In the genomic region with DNA sequence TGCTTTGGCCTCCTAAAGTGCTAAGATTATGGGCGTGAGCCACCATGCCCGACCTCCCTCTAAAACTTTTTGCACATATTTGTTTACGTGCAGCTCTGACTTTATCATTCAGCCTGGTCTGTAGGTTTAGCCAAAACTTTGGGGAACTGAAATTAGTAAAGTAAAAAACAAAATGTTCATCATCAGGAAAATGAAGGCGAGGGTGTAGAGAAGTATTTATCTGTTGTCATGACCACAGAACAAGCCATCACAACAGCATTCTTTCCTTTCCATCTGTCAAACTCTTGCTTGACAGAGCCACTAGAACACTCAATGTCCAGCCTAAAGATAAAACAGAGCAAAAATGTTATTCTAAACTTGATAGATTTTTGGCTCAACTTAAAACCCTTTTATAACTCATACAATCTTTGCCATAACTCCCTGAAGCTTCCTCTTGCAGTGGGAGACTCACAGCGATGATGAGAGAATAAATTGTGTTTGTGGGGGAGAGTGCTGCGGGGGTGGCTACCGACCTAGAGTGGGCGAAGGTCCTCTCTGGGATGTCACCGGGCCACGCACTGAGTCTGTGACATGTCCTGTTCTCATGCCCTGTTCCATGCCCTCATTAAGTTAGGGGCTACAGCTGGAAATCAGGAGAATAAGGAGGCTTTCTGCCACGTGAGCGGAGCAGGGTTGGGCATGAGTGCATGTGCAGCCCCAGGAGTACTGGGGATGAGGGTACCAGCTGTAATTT, we compare ENCODE assay signal across 21 cellular contexts. TPM values are rescaled to one million over a fixed set of nuclear protein-coding genes. Genes with fewer than 3 reads are reported as not detected.
A peak's percentile ranks its signal among the peaks of the same experiment; 100 is the strongest.
DNase-seq lines count a peak whose midpoint lies in the region; ATAC-seq, FAIRE-seq and TF ChIP-seq lines count a peak whose summit lies in the region.
"Had no signal": no experiment of that assay in that cellular context is flagged by ENCODE, and none has a peak within 500 bp of the region (broad histone marks: within the 10 kb centered on the region; RNA-seq: fewer than 3 reads in every experiment).

No MANE protein-coding gene starts in this region.

- no peak overlapping the region for H3K27ac ChIP-seq in kidney (ENCODE audit: low read depth in 2 of 2, low read length in 2 of 2)
- no peak overlapping the region for H3K27ac ChIP-seq in CD8-positive, alpha-beta memory T cell (ENCODE audit: low read depth, low read length)
- H3K27ac ChIP-seq: KMS-11, PC-9, suprapubic skin had no signal

- no peak overlapping the region for H3K4me3 ChIP-seq in kidney (ENCODE audit: low read length in 2 of 2)
- no peak overlapping the region for H3K4me3 ChIP-seq in CD8-positive, alpha-beta memory T cell (ENCODE audit: low read length)
- H3K4me3 ChIP-seq: PC-9, suprapubic skin had no signal

- H3K27ac Mint-ChIP-seq in IgD-negative memory B cell = peak overlapping the region; percentile 55 to 94 (median 78)
- H3K27ac Mint-ChIP-seq in stimulated activated naive B cell treated with anti-CD40 and anti-IgM and Interleukin-4, amounts not matched to agents 10 μg/mL and 1 μg/mL and 100 μg/mL, for 72 hours = peak overlapping the region; percentile 89
- no peak overlapping the region for H3K27ac Mint-ChIP-seq in CD8-positive, alpha-beta memory T cell
- H3K27ac Mint-ChIP-seq: effector memory CD8-positive, alpha-beta T cell had no signal

- no peak for FAIRE-seq in kidney (lab: Jason Lieb, UNC)

- no peaks in the 10 kb centered on the region for H3K36me3 ChIP-seq in kidney (ENCODE audit: control insufficient read depth in 1 of 2, insufficient read depth in 2 of 2, low read length in 2 of 2)
- H3K36me3 ChIP-seq in CD8-positive, alpha-beta memory T cell (ENCODE audit: insufficient read depth, low read length) = no peaks in the 10 kb centered on the region
- H3K36me3 ChIP-seq: suprapubic skin had no signal

- peaks cover 17 to 18% (median 18%) of the 10 kb centered on the region in 3 donors for H3K4me1 Mint-ChIP-seq in IgD-negative memory B cell
- peaks cover 15 to 26% of the 10 kb centered on the region in 2 donors for H3K4me1 Mint-ChIP-seq in stimulated activated naive B cell treated with anti-CD40 and anti-IgM and Interleukin-4, amounts not matched to agents 10 μg/mL and 1 μg/mL and 100 μg/mL, for 72 hours
- H3K4me1 Mint-ChIP-seq in CD8-positive, alpha-beta memory T cell = peaks cover 0 to 4% (median 0%) of the 10 kb centered on the region in 3 donors

- peak; percentile 52 for DNase-seq in kidney
- no peak for DNase-seq in stimulated activated naive B cell treated with anti-CD40 and anti-IgM and Interleukin-4, amounts not matched to agents 10 μg/mL and 1 μg/mL and 100 μg/mL, for 72 hours
- no peak for DNase-seq in GOT3 (lab: John Stamatoyannopoulos, UW)
- DNase-seq in CD8-positive, alpha-beta memory T cell = no peak
- no peak for DNase-seq in D341Med (ENCODE audit: low spot score)
- DNase-seq: activated CD8-positive, alpha-beta memory T cell treated with anti-CD3 and anti-CD28 coated beads, Interleukin-2, amount 50 U/mL, for 4 hours; activated gamma-delta T cell treated with Interleukin-2 at 50 U/mL for 16 hours; anterior cingulate cortex; effector memory CD8-positive, alpha-beta T cell; GF-D8; hippocampal formation; NCI-H1092; NCI-H774; PC-9; stimulated activated CD4-positive, alpha-beta T cell treated with anti-CD3 and anti-CD28 coated beads, Interleukin-2, amount 100 ng/mL, for 48 hours; T-helper 9 cell had no signal

- no peaks in the 10 kb centered on the region for H3K9me3 ChIP-seq in kidney (ENCODE audit: control insufficient read depth in 1 of 2, low read length in 2 of 2)
- no peaks in the 10 kb centered on the region for H3K9me3 ChIP-seq in CD8-positive, alpha-beta memory T cell (ENCODE audit: low read length)
- H3K9me3 ChIP-seq: suprapubic skin had no signal

- no peaks in the 10 kb centered on the region for H3K9me3 Mint-ChIP-seq in IgD-negative memory B cell
- H3K9me3 Mint-ChIP-seq in stimulated activated naive B cell treated with anti-CD40 and anti-IgM and Interleukin-4, amounts not matched to agents 10 μg/mL and 1 μg/mL and 100 μg/mL, for 72 hours = no peaks in the 10 kb centered on the region
- H3K9me3 Mint-ChIP-seq in CD8-positive, alpha-beta memory T cell = peaks cover 0 to 3% (median 0%) of the 10 kb centered on the region in 5 donors
- H3K9me3 Mint-ChIP-seq: effector memory CD8-positive, alpha-beta T cell had no signal

- TF ChIP-seq CTCF in kidney (IDR thresholded peaks at IDR 0.05; ENCODE audit: borderline replicate concordance, extremely low read depth, insufficient read depth) = no peak

- POLR2A ChIA-PET in CD8-positive, alpha-beta memory T cell (lab: Charles Lee) = no interaction called here

- H3K4me3 Mint-ChIP-seq in IgD-negative memory B cell = peak overlapping the region; percentile 10 to 88 (median 47)
- H3K4me3 Mint-ChIP-seq in stimulated activated naive B cell treated with anti-CD40 and anti-IgM and Interleukin-4, amounts not matched to agents 10 μg/mL and 1 μg/mL and 100 μg/mL, for 72 hours = peak overlapping the region in 1 of 2 donors; percentile 36
- no peak overlapping the region for H3K4me3 Mint-ChIP-seq in CD8-positive, alpha-beta memory T cell
- H3K4me3 Mint-ChIP-seq: effector memory CD8-positive, alpha-beta T cell had no signal

- H3K27me3 Mint-ChIP-seq in IgD-negative memory B cell = peaks cover 3% of the 10 kb centered on the region
- peaks cover 16 to 27% of the 10 kb centered on the region in 2 donors for H3K27me3 Mint-ChIP-seq in stimulated activated naive B cell treated with anti-CD40 and anti-IgM and Interleukin-4, amounts not matched to agents 10 μg/mL and 1 μg/mL and 100 μg/mL, for 72 hours
- peaks cover 12 to 37% of the 10 kb centered on the region in 2 donors for H3K27me3 Mint-ChIP-seq in CD8-positive, alpha-beta memory T cell

- peaks cover 3% of the 10 kb centered on the region for H3K36me3 Mint-ChIP-seq in IgD-negative memory B cell
- no peaks in the 10 kb centered on the region for H3K36me3 Mint-ChIP-seq in stimulated activated naive B cell treated with anti-CD40 and anti-IgM and Interleukin-4, amounts not matched to agents 10 μg/mL and 1 μg/mL and 100 μg/mL, for 72 hours
- H3K36me3 Mint-ChIP-seq in CD8-positive, alpha-beta memory T cell = no peaks in the 10 kb centered on the region

- peak; percentile 61 for ATAC-seq in GM18868 (IDR thresholded peaks at IDR 0.05; ENCODE audit: unreplicated experiment)
- ATAC-seq in stimulated activated naive B cell treated with anti-CD40 and anti-IgM and Interleukin-4, amounts not matched to agents 10 μg/mL and 1 μg/mL and 100 μg/mL, for 72 hours (replicated peaks) = peak; percentile 80 to 93
- ATAC-seq in GM19397 (IDR thresholded peaks at IDR 0.05; ENCODE audit: unreplicated experiment) = no peak
- ATAC-seq: effector memory CD8-positive, alpha-beta T cell had no signal

- CTCF ChIA-PET in CD8-positive, alpha-beta memory T cell (lab: Charles Lee) = no interaction called here

- intact Hi-C loops in kidney (cut with DNase I) = no loop called here

- H3K27me3 ChIP-seq in CD8-positive, alpha-beta memory T cell (ENCODE audit: insufficient read depth, low read length, poor library complexity, severe bottlenecking) = peaks cover 4% of the 10 kb centered on the region
- H3K27me3 ChIP-seq: suprapubic skin had no signal

- no peak overlapping the region for H3K9ac ChIP-seq in kidney (ENCODE audit: low read length in 2 of 2)
- H3K9ac ChIP-seq: KMS-11 had no signal

- peaks cover 0 to 5% of the 10 kb centered on the region in 2 donors for H3K4me1 ChIP-seq in kidney (ENCODE audit: control insufficient read depth in 1 of 2, insufficient read depth in 1 of 2, low read depth in 1 of 2, low read length in 2 of 2)
- no peaks in the 10 kb centered on the region for H3K4me1 ChIP-seq in CD8-positive, alpha-beta memory T cell (ENCODE audit: insufficient read depth, low read length)

RNA-seq across cellular contexts. Expression of a gene that starts 58.6 kb away (rescaled TPM):
- polyA plus RNA-seq in IgD-negative memory B cell (124 TPM), kidney (ENCODE audit: insufficient read depth, low read depth, low replicate concordance) (48.8 TPM)
- total RNA-seq in kidney = 106 TPM
- total RNA-seq in CD8-positive, alpha-beta memory T cell = 10 to 100 TPM; 66.3 to 67.5 TPM
- polyA plus RNA-seq in CD8-positive, alpha-beta memory T cell = 115 TPM

Comparison
In these comparisons a context has a peak if more than half of its experiments do, and no peak if none do; other contexts are left out.
1. H3K27ac Mint-ChIP-seq: peak in IgD-negative memory B cell (3 of 3) and stimulated activated naive B cell treated with anti-CD40 and anti-IgM and Interleukin-4, amounts not matched to agents 10 μg/mL and 1 μg/mL and 100 μg/mL, for 72 hours (single experiment); none in CD8-positive, alpha-beta memory T cell (0 of 8).
2. H3K4me3 Mint-ChIP-seq: peak in IgD-negative memory B cell (4 of 4); none in CD8-positive, alpha-beta memory T cell (0 of 7).